In genomic region chr3:40524222-40524570, GRCh38 we compare ENCODE assay signal across 8 cellular contexts. TPM values are rescaled to one million over a fixed set of nuclear protein-coding genes. Genes with fewer than 3 reads are reported as not detected.
DNase-seq lines count a peak whose midpoint lies in the region; ATAC-seq and TF ChIP-seq lines count a peak whose summit lies in the region.

No MANE protein-coding gene starts in this region.

- no peaks in the 10 kb centered on the region for H3K9me3 Mint-ChIP-seq in activated CD4-positive, alpha-beta T cell treated with anti-CD3 and anti-CD28 coated beads, Interleukin-2, amount 10 ng/mL, durations not matched to agents 7 days and 5 days
- no peaks in the 10 kb centered on the region for H3K9me3 Mint-ChIP-seq in effector memory CD8-positive, alpha-beta T cell
- H3K9me3 Mint-ChIP-seq in nephron, result no peaks in the 10 kb centered on the region

- H3K27me3 Mint-ChIP-seq in activated CD4-positive, alpha-beta T cell treated with anti-CD3 and anti-CD28 coated beads, Interleukin-2, amount 10 ng/mL, durations not matched to agents 7 days and 5 days, result no peaks in the 10 kb centered on the region
- H3K27me3 Mint-ChIP-seq in effector memory CD8-positive, alpha-beta T cell, result no peaks in the 10 kb centered on the region
- H3K27me3 Mint-ChIP-seq in nephron (ENCODE audit: low read depth), result no peaks in the 10 kb centered on the region

- no peak for DNase-seq in activated CD4-positive, alpha-beta T cell treated with anti-CD3 and anti-CD28 coated beads, Interleukin-2, amount 10 ng/mL, durations not matched to agents 7 days and 5 days
- DNase-seq in activated CD4-positive, alpha-beta T cell treated with anti-CD3 and anti-CD28 coated beads, Interleukin-2, amount 50 U/mL, for 1 hour, result no peak
- peak; percentile 74 for DNase-seq in NCI-H2029 (lab: John Stamatoyannopoulos, UW)
- no peak for DNase-seq in effector memory CD8-positive, alpha-beta T cell
- no peak for DNase-seq in SK-N-DZ (ENCODE audit: low spot score)
- no peak for DNase-seq in NCI-H2171 (lab: John Stamatoyannopoulos, UW)
- DNase-seq in RPMI8226, result no peak

- peaks cover 31% of the 10 kb centered on the region for H3K4me1 Mint-ChIP-seq in activated CD4-positive, alpha-beta T cell treated with anti-CD3 and anti-CD28 coated beads, Interleukin-2, amount 10 ng/mL, durations not matched to agents 7 days and 5 days
- peaks cover 17 to 24% of the 10 kb centered on the region in 2 donors for H3K4me1 Mint-ChIP-seq in effector memory CD8-positive, alpha-beta T cell (ENCODE audit: low read depth in 2 of 2)
- H3K4me1 Mint-ChIP-seq in nephron, result peaks cover 14% of the 10 kb centered on the region

- peaks cover 38% of the 10 kb centered on the region for H3K36me3 Mint-ChIP-seq in activated CD4-positive, alpha-beta T cell treated with anti-CD3 and anti-CD28 coated beads, Interleukin-2, amount 10 ng/mL, durations not matched to agents 7 days and 5 days (ENCODE audit: low read depth)
- H3K36me3 Mint-ChIP-seq in effector memory CD8-positive, alpha-beta T cell (ENCODE audit: insufficient read depth), result peaks cover 8% of the 10 kb centered on the region
- peaks cover 30% of the 10 kb centered on the region for H3K36me3 Mint-ChIP-seq in nephron (ENCODE audit: low read depth)

- peak overlapping the region; percentile 99 for H3K27ac Mint-ChIP-seq in activated CD4-positive, alpha-beta T cell treated with anti-CD3 and anti-CD28 coated beads, Interleukin-2, amount 10 ng/mL, durations not matched to agents 7 days and 5 days
- peak overlapping the region; percentile 93 to 98 for H3K27ac Mint-ChIP-seq in effector memory CD8-positive, alpha-beta T cell
- peak overlapping the region; percentile 93 to 100 (median 95) for H3K27ac Mint-ChIP-seq in nephron

- peak; percentile 19 for ATAC-seq in effector memory CD8-positive, alpha-beta T cell (replicated peaks)

- POLR2A ChIA-PET in activated CD4-positive, alpha-beta T cell treated with anti-CD3 and anti-CD28 coated beads, Interleukin-2, amount 10 ng/mL, durations not matched to agents 7 days and 5 days (lab: Charles Lee), result no interaction called here

- peak overlapping the region; percentile 96 for H3K4me3 Mint-ChIP-seq in activated CD4-positive, alpha-beta T cell treated with anti-CD3 and anti-CD28 coated beads, Interleukin-2, amount 10 ng/mL, durations not matched to agents 7 days and 5 days
- H3K4me3 Mint-ChIP-seq in effector memory CD8-positive, alpha-beta T cell, result peak overlapping the region; percentile 91 to 97
- peak overlapping the region; percentile 92 to 99 (median 98) for H3K4me3 Mint-ChIP-seq in nephron

- CTCF ChIA-PET in activated CD4-positive, alpha-beta T cell treated with anti-CD3 and anti-CD28 coated beads, Interleukin-2, amount 10 ng/mL, durations not matched to agents 7 days and 5 days (lab: Charles Lee), result interaction anchor here (0.7 to 0.9 kb wide), 2 partner anchors 17 to 28 kb away, joined by 3 read pairs; no protein-coding TSS in a partner anchor

- TF ChIP-seq CTCF in nephron (IDR thresholded peaks at IDR 0.05; ENCODE audit: unreplicated experiment in 3 of 3), result no peak

RNA-seq across cellular contexts. Expression of gene ZNF621, which starts 0.6 kb away (rescaled TPM):
- total RNA-seq in activated CD4-positive, alpha-beta T cell treated with anti-CD3 and anti-CD28 coated beads, Interleukin-2, amount 10 ng/mL, durations not matched to agents 7 days and 5 days, result 10 to 100 TPM; 21.7 to 25.6 TPM
- 14.9 and 19.2 TPM in 2 replicates for polyA plus RNA-seq in SK-N-DZ (2014; cell fraction: cytosol; rRNA removed)
- 16.1 and 30.9 TPM in 2 replicates for polyA plus RNA-seq in SK-N-DZ (2014; cell fraction: nucleus; rRNA removed)

RNA-seq across cellular contexts. Expression of gene ZNF620, which starts 18.4 kb away (rescaled TPM):
- 1 to 10 TPM; 5.5 to 5.6 TPM for total RNA-seq in activated CD4-positive, alpha-beta T cell treated with anti-CD3 and anti-CD28 coated beads, Interleukin-2, amount 10 ng/mL, durations not matched to agents 7 days and 5 days
- polyA plus RNA-seq in SK-N-DZ (2014; cell fraction: cytosol; rRNA removed), result 20.7 TPM in 2 replicates
- 5.8 and 9.4 TPM in 2 replicates for polyA plus RNA-seq in SK-N-DZ (2014; cell fraction: nucleus; rRNA removed)

RNA-seq across cellular contexts. Expression of gene ZNF619, which starts 47.3 kb away (rescaled TPM):
- 1 to 10 TPM; 9.5 to 9.8 TPM for total RNA-seq in activated CD4-positive, alpha-beta T cell treated with anti-CD3 and anti-CD28 coated beads, Interleukin-2, amount 10 ng/mL, durations not matched to agents 7 days and 5 days
- 2.7 and 6.0 TPM in 2 replicates for polyA plus RNA-seq in SK-N-DZ (2014; cell fraction: cytosol; rRNA removed)
- polyA plus RNA-seq in SK-N-DZ (2014; cell fraction: nucleus; rRNA removed), result 1.5 and 2.5 TPM in 2 replicates
